Comparison of ENCODE assay signal across 9 cellular contexts in the genomic region with DNA sequence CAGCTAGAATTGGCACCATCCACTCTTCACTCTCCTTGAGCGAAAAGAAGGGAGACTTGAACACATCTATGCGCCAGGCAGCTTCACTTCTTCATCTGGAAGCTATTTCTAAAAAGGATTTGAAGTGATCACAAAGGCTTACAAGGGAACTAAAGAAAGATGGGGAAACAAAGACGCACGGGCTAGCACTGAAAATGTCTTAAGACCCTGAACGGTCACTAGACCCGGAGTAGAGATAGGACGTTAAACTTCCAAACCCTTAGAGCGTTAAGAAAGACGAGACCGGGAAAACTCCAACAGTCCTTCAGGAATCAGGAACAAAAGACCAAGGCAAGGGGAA.
DNase-seq lines count a peak whose midpoint lies in the region; ATAC-seq lines count a peak whose summit lies in the region.
"Had no signal": no experiment of that assay in that cellular context is flagged by ENCODE, and none has a peak within 500 bp of the region (broad histone marks: within the 10 kb centered on the region; RNA-seq: fewer than 3 reads in every experiment).

No MANE protein-coding gene starts in this region.

- H3K36me3 Mint-ChIP-seq in stimulated activated naive B cell treated with anti-CD40 and anti-IgM and Interleukin-4, amounts not matched to agents 10 μg/mL and 1 μg/mL and 100 μg/mL, for 72 hours, result no peaks in the 10 kb centered on the region

- peak overlapping the region; percentile 73 to 82 for H3K4me3 Mint-ChIP-seq in stimulated activated naive B cell treated with anti-CD40 and anti-IgM and Interleukin-4, amounts not matched to agents 10 μg/mL and 1 μg/mL and 100 μg/mL, for 72 hours

- H3K27me3 ChIP-seq in iPS DF 6.9 (ENCODE audit: control insufficient read depth, insufficient read depth, low read length), result peaks cover 11% of the 10 kb centered on the region

- DNase-seq in NCI-H2196 (lab: John Stamatoyannopoulos, UW; ENCODE audit: unreplicated experiment) (peak; percentile 66), NCI-H2196 treated with DMSO at 0.1 percent for 48 hours (lab: John Stamatoyannopoulos, UW; ENCODE audit: unreplicated experiment) (no peak), SK-N-MC (ENCODE audit: low read depth, low spot score) (no peak), iPS DF 6.9 (ENCODE audit: low read depth, low spot score) (no peak), NCI-H748 treated with DMSO at 0.1 percent for 48 hours (lab: John Stamatoyannopoulos, UW) (no peak), superior temporal gyrus (ENCODE audit: extremely low spot score) (no peak), NCI-H1105 (lab: John Stamatoyannopoulos, UW) (no peak)
- no peak for DNase-seq in stimulated activated naive B cell treated with anti-CD40 and anti-IgM and Interleukin-4, amounts not matched to agents 10 μg/mL and 1 μg/mL and 100 μg/mL, for 72 hours

- H3K4me3 ChIP-seq in SK-N-MC, result peak overlapping the region; percentile 80
- peak overlapping the region; percentile 28; the same call in 1 of the 2 replicates for H3K4me3 ChIP-seq in iPS DF 6.9 (ENCODE audit: low read length)

- H3K27ac Mint-ChIP-seq in stimulated activated naive B cell treated with anti-CD40 and anti-IgM and Interleukin-4, amounts not matched to agents 10 μg/mL and 1 μg/mL and 100 μg/mL, for 72 hours, result no peak overlapping the region

- H3K4me1 Mint-ChIP-seq in stimulated activated naive B cell treated with anti-CD40 and anti-IgM and Interleukin-4, amounts not matched to agents 10 μg/mL and 1 μg/mL and 100 μg/mL, for 72 hours, result peaks cover 7 to 14% of the 10 kb centered on the region in 2 donors

- no peaks in the 10 kb centered on the region for H3K36me3 ChIP-seq in SK-N-MC (ENCODE audit: insufficient read depth, low read length)
- H3K36me3 ChIP-seq in iPS DF 6.9 (ENCODE audit: control insufficient read depth, insufficient read depth, low read length), result no peaks in the 10 kb centered on the region
- H3K36me3 ChIP-seq: WERI-Rb-1 had no signal

- ATAC-seq in stimulated activated naive B cell treated with anti-CD40 and anti-IgM and Interleukin-4, amounts not matched to agents 10 μg/mL and 1 μg/mL and 100 μg/mL, for 72 hours (replicated peaks), result peak in 1 of 2 donors; percentile 33

- H3K9me3 ChIP-seq in SK-N-MC (ENCODE audit: low read depth, low read length) (no peaks in the 10 kb centered on the region), iPS DF 6.9 (ENCODE audit: control insufficient read depth, insufficient read depth, low read length) (no peaks in the 10 kb centered on the region)

- peaks cover 48 to 72% of the 10 kb centered on the region in 2 donors for H3K27me3 Mint-ChIP-seq in stimulated activated naive B cell treated with anti-CD40 and anti-IgM and Interleukin-4, amounts not matched to agents 10 μg/mL and 1 μg/mL and 100 μg/mL, for 72 hours

- H3K27ac ChIP-seq in SK-N-MC, result no peak overlapping the region
- H3K27ac ChIP-seq in iPS DF 6.9 (ENCODE audit: low read length), result no peak overlapping the region
- H3K27ac ChIP-seq: WERI-Rb-1 had no signal

- H3K4me1 ChIP-seq in iPS DF 6.9 (ENCODE audit: control insufficient read depth, insufficient read depth, low read length), result peaks cover 2% of the 10 kb centered on the region

- H3K9me3 Mint-ChIP-seq in stimulated activated naive B cell treated with anti-CD40 and anti-IgM and Interleukin-4, amounts not matched to agents 10 μg/mL and 1 μg/mL and 100 μg/mL, for 72 hours, result no peaks in the 10 kb centered on the region

- WGBS in iPS DF 6.9 (ENCODE audit: insufficient coverage, insufficient read length), result no CpG with 5 or more reads among the region's 10 CpGs

- H3K9ac ChIP-seq in SK-N-MC (ENCODE audit: insufficient read length), result peak overlapping the region; percentile 34
